28 cellular contexts compared by ENCODE assay signal in genomic region chr13:112868308-112868707, GRCh38.
"Had no signal": no experiment of that assay in that cellular context is flagged by ENCODE, and none has a peak within 500 bp of the region (broad histone marks: within the 10 kb centered on the region; RNA-seq: fewer than 3 reads in every experiment).

No MANE protein-coding gene starts in this region.

- H3K4me1 Mint-ChIP-seq: brain had no signal

- ATAC-seq: activated T-cell treated with anti-CD3 and anti-CD28 coated beads, Interleukin-2, amount 50 U/mL, for 72 hours; K562; Panc1; SK-N-SH treated with all-trans-retinoic acid at 6 μM for 48 hours; WTC11 had no signal

- H3K4me1 ChIP-seq: SJSA1 had no signal

- H3K4me3 Mint-ChIP-seq: activated CD4-positive, alpha-beta memory T cell treated with anti-CD3 and anti-CD28 coated beads for 36 hours; activated CD4-positive, alpha-beta T cell treated with anti-CD3 and anti-CD28 coated beads, Interleukin-2, amount 10 ng/mL, durations not matched to agents 24 days and 14 days; activated naive CD4-positive, alpha-beta T cell treated with anti-CD3 and anti-CD28 coated beads, Interleukin-2, amount 50 U/mL, for 24 hours; activated T-cell treated with anti-CD3 and anti-CD28 coated beads, Interleukin-2, amount 50 U/mL, for 72 hours; brain; WTC11 had no signal

- H3K36me3 ChIP-seq: SJSA1 had no signal

- H3K27me3 Mint-ChIP-seq: activated CD4-positive, alpha-beta memory T cell treated with anti-CD3 and anti-CD28 coated beads for 36 hours; activated CD4-positive, alpha-beta T cell treated with anti-CD3 and anti-CD28 coated beads, Interleukin-2, amount 10 ng/mL, durations not matched to agents 24 days and 14 days; activated naive CD4-positive, alpha-beta T cell treated with anti-CD3 and anti-CD28 coated beads, Interleukin-2, amount 50 U/mL, for 24 hours had no signal

- DNase-seq: activated CD4-positive, alpha-beta memory T cell treated with anti-CD3 and anti-CD28 coated beads for 36 hours; activated CD4-positive, alpha-beta T cell treated with anti-CD3 and anti-CD28 coated beads, Interleukin-2, amount 10 ng/mL, durations not matched to agents 24 days and 14 days; activated CD4-positive, CD25-positive, alpha-beta regulatory T cell treated with anti-CD3 and anti-CD28 coated beads, Interleukin-2, amount 50 U/mL, for 72 hours; activated CD8-positive, alpha-beta memory T cell treated with anti-CD3 and anti-CD28 coated beads for 24 hours; activated naive CD4-positive, alpha-beta T cell; activated T-cell treated with anti-CD3 and anti-CD28 coated beads, Interleukin-2, amount 50 U/mL, for 72 hours; amygdala; Kasumi-1; NCI-H1105 treated with DMSO at 0.1 percent for 48 hours; NCI-H1436 treated with DMSO at 0.1 percent for 48 hours; NCI-H187; NCI-H2081; NCI-H510A treated with DMSO at 0.1 percent for 48 hours; NCI-H69; NK-92 treated with Interleukin-12 subunit alpha and Interleukin-12 subunit beta, amount 100 ng/mL, for 24 hours; OCI-M1; Right ventricle myocardium superior; RPMI8226; SW 1271; T-helper 9 cell had no signal

- H3K9me3 ChIP-seq: SJSA1 had no signal

- H3K4me3 ChIP-seq: K562, SJSA1 had no signal

- H3K27ac Mint-ChIP-seq: activated CD4-positive, alpha-beta memory T cell treated with anti-CD3 and anti-CD28 coated beads for 36 hours; activated CD4-positive, alpha-beta T cell treated with anti-CD3 and anti-CD28 coated beads, Interleukin-2, amount 10 ng/mL, durations not matched to agents 24 days and 14 days; activated naive CD4-positive, alpha-beta T cell treated with anti-CD3 and anti-CD28 coated beads, Interleukin-2, amount 50 U/mL, for 24 hours; activated T-cell treated with anti-CD3 and anti-CD28 coated beads, Interleukin-2, amount 50 U/mL, for 72 hours; activated T-helper 2 cell treated with anti-CD3 and anti-CD28 coated beads, Interferon-gamma antibody, Interleukin-2, Interleukin-4, amounts not matched to agents 10 μg/mL and 5 μg/mL and 100 μg/mL, durations not matched to agents 14 hours and 24 hours and 36 hours; brain; WTC11 had no signal

- H3K27ac ChIP-seq: SJSA1 had no signal

- H3K27me3 ChIP-seq: SJSA1 had no signal
